10 cellular contexts compared by ENCODE assay signal in genomic region chr16:70703835-70704381, GRCh38. TPM values are rescaled to one million over a fixed set of nuclear protein-coding genes. Genes with fewer than 3 reads are reported as not detected.
DNase-seq lines count a peak whose midpoint lies in the region; ATAC-seq and TF ChIP-seq lines count a peak whose summit lies in the region.
"Had no signal": no experiment of that assay in that cellular context is flagged by ENCODE, and none has a peak within 500 bp of the region (broad histone marks: within the 10 kb centered on the region; RNA-seq: fewer than 3 reads in every experiment).

No MANE protein-coding gene starts in this region.

- H3K9ac ChIP-seq in GM23248 (peak overlapping the region; percentile 80), liver (ENCODE audit: low read depth in 1 of 2, low read length in 2 of 2) (no peak overlapping the region)

- H3F3A ChIP-seq in GM23248 (ENCODE audit: insufficient read depth), result peaks cover 28% of the 10 kb centered on the region

- no peaks in the 10 kb centered on the region for H4K20me1 ChIP-seq in GM23248 (ENCODE audit: insufficient read depth)

- H3K36me3 ChIP-seq in GM23248 (ENCODE audit: low read depth) (no peaks in the 10 kb centered on the region), adrenal gland (replicated peaks in 1 of 2) (no peaks in the 10 kb centered on the region), liver (ENCODE audit: control insufficient read depth in 4 of 4, insufficient read depth in 3 of 4, low read depth in 1 of 4, low read length in 3 of 4) (no peaks in the 10 kb centered on the region), gastrocnemius medialis (no peaks in the 10 kb centered on the region)

- no peaks in the 10 kb centered on the region for H3K79me2 ChIP-seq in GM23248 (ENCODE audit: insufficient read depth)

- no peaks in the 10 kb centered on the region for H3K9me2 ChIP-seq in GM23248 (ENCODE audit: insufficient read depth)

- H3K27me3 ChIP-seq in GM23248 (replicated peaks; ENCODE audit: insufficient read depth) (no peaks in the 10 kb centered on the region), adrenal gland (no peaks in the 10 kb centered on the region), liver (ENCODE audit: control insufficient read depth in 4 of 4, insufficient read depth in 4 of 4, low read length in 3 of 4) (no peaks in the 10 kb centered on the region), gastrocnemius medialis (no peaks in the 10 kb centered on the region)

- TF ChIP-seq RAD21 in liver (IDR thresholded peaks at IDR 0.05), result no peak

- intact Hi-C loops in adrenal gland (cut with DNase I), result no loop called here
- intact Hi-C loops in gastrocnemius medialis (cut with DNase I; ENCODE audit: low total_unique reads), result no loop called here

- in situ Hi-C loops in GM23248 (cut with MboI) (no loop called here), gastrocnemius medialis (cut with MboI; ENCODE audit: low sequenced_read_pairs in 4 of 4) (no loop called here), KBM-7 (cut with MboI; ENCODE audit: low pct_unique_long_range_greater_than_20kb, low sequenced_read_pairs) (no loop called here)

- H3K9me3 ChIP-seq in GM23248 (ENCODE audit: low read depth) (no peaks in the 10 kb centered on the region), adrenal gland (replicated peaks in 1 of 3) (no peaks in the 10 kb centered on the region), liver (ENCODE audit: control insufficient read depth in 4 of 4, low read length in 3 of 4) (no peaks in the 10 kb centered on the region), gastrocnemius medialis (no peaks in the 10 kb centered on the region)

- TF ChIP-seq CTCF in adrenal gland (IDR thresholded peaks at IDR 0.05), result no peak
- no peak for TF ChIP-seq CTCF in liver (IDR thresholded peaks at IDR 0.05; ENCODE audit: low read depth, low read length, missing input control)
- TF ChIP-seq CTCF in gastrocnemius medialis (IDR thresholded peaks at IDR 0.05 in 4 of 5, conservative IDR thresholded peaks at IDR 0.05 in 1 of 5), result no peak

- no peak overlapping the region for H3K4me3 ChIP-seq in GM23248
- no peak overlapping the region for H3K4me3 ChIP-seq in adrenal gland
- H3K4me3 ChIP-seq in liver (ENCODE audit: low read depth in 1 of 3, low read length in 3 of 3), result no peak overlapping the region
- H3K4me3 ChIP-seq in gastrocnemius medialis, result no peak overlapping the region

- TF ChIP-seq POLR2A in adrenal gland (IDR thresholded peaks at IDR 0.05), result peak in 1 of 2 donors; percentile 34
- TF ChIP-seq POLR2A in gastrocnemius medialis (IDR thresholded peaks at IDR 0.05), result no peak

- H3K4me2 ChIP-seq in GM23248 (ENCODE audit: unreplicated experiment), result peak overlapping the region; percentile 11

- H3K4me1 ChIP-seq in GM23248 (ENCODE audit: insufficient read depth), result peaks cover 56% of the 10 kb centered on the region
- H3K4me1 ChIP-seq in adrenal gland (replicated peaks in 1 of 2), result peaks cover 21 to 49% of the 10 kb centered on the region in 2 donors
- peaks cover 11 to 41% (median 29%) of the 10 kb centered on the region in 4 donors for H3K4me1 ChIP-seq in liver (ENCODE audit: control insufficient read depth in 4 of 4, insufficient read depth in 4 of 4, low read length in 3 of 4)
- peaks cover 45 to 59% of the 10 kb centered on the region in 2 donors for H3K4me1 ChIP-seq in gastrocnemius medialis

- no peak overlapping the region for H2AFZ ChIP-seq in GM23248

- no peak for ATAC-seq in gastrocnemius medialis
- no peak for ATAC-seq in HG02870 (IDR thresholded peaks at IDR 0.05; ENCODE audit: unreplicated experiment)

- DNase-seq in GM23248, result no peak
- no peak for DNase-seq in adrenal gland
- DNase-seq in gastrocnemius medialis, result no peak
- DNase-seq in KBM-7, result no peak
- no peak for DNase-seq in NCI-H524 treated with DMSO at 0.1 percent for 48 hours (lab: John Stamatoyannopoulos, UW)
- DNase-seq in stimulated activated CD4-positive, alpha-beta T cell treated with anti-CD3 and anti-CD28 coated beads, Interleukin-4, amount 100 ng/mL, for 1 hour, result no peak
- DNase-seq: activated T-cell treated with anti-CD3 and anti-CD28 coated beads for 4 hours, SIG-M5 had no signal

- WGBS in GM23248 (ENCODE audit: low coverage in 1 of 2, low lambda C conversion rate in 2 of 2, missing lambda C conversion rate in 2 of 2), 2 experiments, result 57 to 61% methylated on average over 5 to 6 of the region's 6 CpGs
- WGBS in adrenal gland, 4 donors, result 70 to 92% (median 78%) methylated on average over 4 to 6 of the region's 6 CpGs
- 92% methylated on average over 6 of the region's 6 CpGs for WGBS in liver

- H3K27ac ChIP-seq in GM23248 (peak overlapping the region; percentile 98), adrenal gland (peak overlapping the region; percentile 33 to 98 (median 91)), liver (ENCODE audit: low read depth in 1 of 2, low read length in 2 of 2) (peak overlapping the region; percentile 66 to 70), gastrocnemius medialis (peak overlapping the region; percentile 73 to 83 (median 76))

TF ChIP-seq in liver, 16 proteins besides CTCF, POLR2A, EP300 and RAD21:
- TF ChIP-seq FOXA1 (IDR thresholded peaks at IDR 0.05) (no peak), NR2F2 (IDR thresholded peaks at IDR 0.05) (no peak), SP1 (IDR thresholded peaks at IDR 0.05) (no peak), HNF4G (IDR thresholded peaks at IDR 0.05) (no peak), ATF3 (IDR thresholded peaks at IDR 0.05) (no peak), ZBTB33 (IDR thresholded peaks at IDR 0.05) (no peak), MAX (IDR thresholded peaks at IDR 0.05) (no peak), HNF4A (conservative IDR thresholded peaks at IDR 0.05) (no peak), EGR1 (IDR thresholded peaks at IDR 0.05; ENCODE audit: low read depth in 2 of 2) (no peak), REST (IDR thresholded peaks at IDR 0.05) (no peak), JUND (IDR thresholded peaks at IDR 0.05) (no peak), TAF1 (conservative IDR thresholded peaks at IDR 0.05) (no peak)

RNA-seq across cellular contexts. Expression of gene MTSS2, which starts 18.1 kb away (rescaled TPM):
- total RNA-seq in GM23248 (2014; rRNA removed; shearing (Covaris generic)), result 13.2 and 23.7 TPM in 2 replicates
- polyA plus RNA-seq in GM23248 (2016; fragmentation: Nextera tagmentation; extraction: Ambion mirVana), result 0.43 and 0.44 TPM in 2 replicates
- 100 to 1,000 TPM in 1 of 8 donors, 10 to 100 TPM in 7; 60.1 to 127 (median 76.2) TPM for total RNA-seq in adrenal gland
- polyA plus RNA-seq in adrenal gland, result 100 to 1,000 TPM in 1 of 3 donors, 10 to 100 TPM in 2; 32.4 to 145 (median 39.2) TPM
- 10 to 100 TPM; 26.7 to 45.1 TPM for total RNA-seq in liver
- 10 to 100 TPM in 1 of 2 donors, 1 to 10 TPM in 1; 3.8 to 95.7 TPM for polyA plus RNA-seq in liver
- total RNA-seq in gastrocnemius medialis, result 100 to 1,000 TPM in 1 of 4 donors, 10 to 100 TPM in 3; 42.6 to 160 (median 93.9) TPM

RNA-seq across cellular contexts. Expression of gene IL34, which starts 57.5 kb away (rescaled TPM):
- total RNA-seq in GM23248 (2014; rRNA removed; shearing (Covaris generic)), result 1.0 TPM in 1 of 2 replicates, not detected in the other
- polyA plus RNA-seq in GM23248 (2016; fragmentation: Nextera tagmentation; extraction: Ambion mirVana), result 0.15 TPM in 1 of 2 replicates, not detected in the other
- 10 to 100 TPM; 16.8 to 62.9 (median 40.3) TPM for total RNA-seq in adrenal gland
- 10 to 100 TPM in 2 of 3 donors, 1 to 10 TPM in 1; 3.2 to 36.5 (median 35.0) TPM for polyA plus RNA-seq in adrenal gland
- total RNA-seq in liver, result under 1 TPM; 0.25 to 0.93 TPM
- under 1 TPM; 0.40 to 0.43 TPM for polyA plus RNA-seq in liver
- total RNA-seq in gastrocnemius medialis, result 10 to 100 TPM in 3 of 4 donors, under 1 TPM in 1; 0.71 to 93.0 (median 22.1) TPM
